In the genomic region with DNA sequence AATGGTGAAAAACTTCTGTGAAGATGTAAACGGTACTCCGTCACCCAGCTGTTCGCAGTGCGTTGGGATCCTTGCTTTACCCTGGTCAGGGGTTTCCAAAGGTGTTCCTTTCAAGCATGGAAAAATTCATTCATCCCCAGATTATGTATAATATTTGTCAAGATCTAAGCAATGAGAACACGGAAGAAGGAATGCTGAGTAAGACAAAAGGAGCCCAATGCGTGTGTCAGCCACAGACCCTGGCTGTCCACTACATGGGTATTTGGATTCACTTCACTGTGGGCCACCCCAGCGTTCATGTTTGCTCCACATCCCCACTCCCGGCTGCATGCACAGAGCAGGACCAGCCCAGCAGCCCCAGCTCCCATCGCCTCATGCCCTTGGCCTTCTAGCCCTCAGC, we compare ENCODE assay signal across 2 cellular contexts.
TF ChIP-seq lines count a peak whose summit lies in the region.

No MANE protein-coding gene starts in this region.

TF ChIP-seq in IMR-90, 13 proteins besides CTCF, POLR2A, EP300 and RAD21:
- TF ChIP-seq NFE2L2 (IDR thresholded peaks at IDR 0.05; ENCODE audit: low read depth, low read length), result no peak
- peak; percentile 62 for TF ChIP-seq MAFK (IDR thresholded peaks at IDR 0.05; ENCODE audit: low read depth, low read length)

TF ChIP-seq in K562, 482 proteins besides CTCF, POLR2A, EP300 and RAD21:
- TF ChIP-seq ZNF280B (CRISPR knock-in tag; IDR thresholded peaks at IDR 0.05), result no peak
- 0 out of 2 replicates have a peak, but pooled peaks have one; percentile 23 for TF ChIP-seq MAFG (tag; conservative IDR thresholded peaks at IDR 0.05)
- TF ChIP-seq ZNF316 (IDR thresholded peaks at IDR 0.05), result peak; percentile 37; the same call in 1 of the 2 replicates
- peak; percentile 34; the same call in 1 of the 2 replicates for TF ChIP-seq C11orf30 (IDR thresholded peaks at IDR 0.05; ENCODE audit: low read depth)
TF ChIP-seq in K562: peak in this region for 3.
